In genomic region chr12:54306925-54307731, GRCh38 we compare ENCODE assay signal across 9 cellular contexts. TPM values are rescaled to one million over a fixed set of nuclear protein-coding genes. Genes with fewer than 3 reads are reported as not detected.
A peak's percentile ranks its signal among the peaks of the same experiment; 100 is the strongest.
DNase-seq lines count a peak whose midpoint lies in the region; ATAC-seq and TF ChIP-seq lines count a peak whose summit lies in the region.
"Had no signal": no experiment of that assay in that cellular context is flagged by ENCODE, and none has a peak within 500 bp of the region (broad histone marks: within the 10 kb centered on the region; RNA-seq: fewer than 3 reads in every experiment).

No MANE protein-coding gene starts in this region.

- ATAC-seq in lung (ENCODE audit: insufficient read depth, low FRiP score): peak; percentile 83
- no peak for ATAC-seq in GM18858 (IDR thresholded peaks at IDR 0.05; ENCODE audit: unreplicated experiment)

- in situ Hi-C loops in GM13976 (cut with MboI; ENCODE audit: low sequenced_read_pairs, unreplicated experiment): no loop called here

- WGBS in lung, 2 donors: 18 to 33% methylated on average over 8 of the region's 8 CpGs

- no peaks in the 10 kb centered on the region for H3K4me1 ChIP-seq in ascending aorta
- H3K4me1 ChIP-seq in lung (ENCODE audit: control insufficient read depth in 2 of 2, insufficient read depth in 2 of 2, low read length in 2 of 2): peaks cover 0 to 7% of the 10 kb centered on the region in 2 donors

- H3K27ac ChIP-seq in ascending aorta (no peak overlapping the region), lung (ENCODE audit: low read depth in 1 of 2, low read length in 1 of 2) (peak overlapping the region in 1 of 2 donors; percentile 27)

- no peaks in the 10 kb centered on the region for H3K36me3 ChIP-seq in ascending aorta
- H3K36me3 ChIP-seq in lung (ENCODE audit: control insufficient read depth in 2 of 2, insufficient read depth in 2 of 2, low read length in 2 of 2): no peaks in the 10 kb centered on the region

- DNase-seq in Daoy (ENCODE audit: low read depth) (peak; percentile 87), NCI-H2196 treated with DMSO at 0.1 percent for 48 hours (lab: John Stamatoyannopoulos, UW; ENCODE audit: unreplicated experiment) (peak; percentile 14), ascending aorta (ENCODE audit: low spot score in 2 of 2) (peak; percentile 27 to 72), lung (ENCODE audit: low spot score) (peak; percentile 96), NCI-H1694 treated with DMSO at 0.1 percent for 48 hours (lab: John Stamatoyannopoulos, UW) (no peak), hypothalamus (lab: John Stamatoyannopoulos, UW) (no peak), GM13976 (ENCODE audit: low spot score) (no peak)

- no peaks in the 10 kb centered on the region for H3K27me3 ChIP-seq in ascending aorta
- H3K27me3 ChIP-seq in lung (ENCODE audit: control insufficient read depth, insufficient read depth): no peaks in the 10 kb centered on the region

- H3K4me3 ChIP-seq in ascending aorta (no peak overlapping the region), lung (no peak overlapping the region)

- no peak for TF ChIP-seq CTCF in ascending aorta (IDR thresholded peaks at IDR 0.05)
- TF ChIP-seq CTCF in lung (IDR thresholded peaks at IDR 0.05; ENCODE audit: control extremely low read depth, extremely low read depth): no peak
- TF ChIP-seq CTCF in GM13976 (IDR thresholded peaks at IDR 0.05; ENCODE audit: borderline replicate concordance, control extremely low read depth, extremely low read depth, insufficient read depth, missing control alignments): no peak

- H3K9me3 ChIP-seq in ascending aorta: no peaks in the 10 kb centered on the region
- H3K9me3 ChIP-seq in lung (ENCODE audit: control insufficient read depth in 2 of 2, insufficient read depth in 1 of 2, low read length in 1 of 2): no peaks in the 10 kb centered on the region

- intact Hi-C loops in ascending aorta (cut with DNase I): no loop called here

RNA-seq across cellular contexts. Expression of gene NFE2, which starts 6.3 kb away (rescaled TPM):
- not detected in 2 replicates for total RNA-seq in Daoy (2014; rRNA removed; shearing (Covaris generic))
- total RNA-seq in ascending aorta (not detected), lung (1 to 10 TPM; 6.9 to 7.9 TPM)
- 10 to 100 TPM in 1 of 2 donors, 1 to 10 TPM in 1; 3.5 to 38.5 TPM for polyA plus RNA-seq in lung

RNA-seq across cellular contexts. Expression of gene COPZ1, which starts 17.8 kb away (rescaled TPM):
- 116 and 151 TPM in 2 replicates for total RNA-seq in Daoy (2014; rRNA removed; shearing (Covaris generic))
- total RNA-seq in ascending aorta (60.3 TPM), lung (100 to 1,000 TPM; 127 to 163 TPM)
- polyA plus RNA-seq in lung: 100 to 1,000 TPM in 1 of 2 donors, 10 to 100 TPM in 1; 98.8 to 145 TPM

RNA-seq across cellular contexts. Expression of gene HNRNPA1, which starts 26.6 kb away (rescaled TPM):
- 499 and 609 TPM in 2 replicates for total RNA-seq in Daoy (2014; rRNA removed; shearing (Covaris generic))
- total RNA-seq in ascending aorta (292 TPM), lung (100 to 1,000 TPM; 852 to 875 TPM)
- 100 to 1,000 TPM; 803 to 937 TPM for polyA plus RNA-seq in lung

RNA-seq across cellular contexts. Expression of gene CBX5, which starts 27.2 kb away (rescaled TPM):
- 44.9 and 64.3 TPM in 2 replicates for total RNA-seq in Daoy (2014; rRNA removed; shearing (Covaris generic))
- total RNA-seq in ascending aorta: 19.4 TPM
- total RNA-seq in lung: 10 to 100 TPM; 50.9 to 78.3 TPM
- polyA plus RNA-seq in lung: 1 to 10 TPM; 8.3 to 9.8 TPM

RNA-seq across cellular contexts. Expression of gene GPR84, which starts 57.2 kb away (rescaled TPM):
- total RNA-seq in Daoy (2014; rRNA removed; shearing (Covaris generic)): not detected in 2 replicates
- total RNA-seq in ascending aorta: not detected
- total RNA-seq in lung: 1 to 10 TPM; 1.5 to 2.6 TPM
- polyA plus RNA-seq in lung: 10 to 100 TPM in 1 of 2 donors, under 1 TPM in 1; 0.73 to 76.1 TPM
- total RNA-seq: skeletal muscle tissue had no signal

Comparison
In these comparisons a context has a peak if more than half of its experiments do, and no peak if none do; other contexts are left out.
1. DNase-seq: peak in Daoy (single experiment), NCI-H2196 treated with DMSO at 0.1 percent for 48 hours (single experiment), ascending aorta (2 of 2) and lung (single experiment); none in NCI-H1694 treated with DMSO at 0.1 percent for 48 hours (single experiment), hypothalamus (0 of 51) and GM13976 (single experiment).